ENCODE assay signal across 11 cellular contexts in the genomic region with DNA sequence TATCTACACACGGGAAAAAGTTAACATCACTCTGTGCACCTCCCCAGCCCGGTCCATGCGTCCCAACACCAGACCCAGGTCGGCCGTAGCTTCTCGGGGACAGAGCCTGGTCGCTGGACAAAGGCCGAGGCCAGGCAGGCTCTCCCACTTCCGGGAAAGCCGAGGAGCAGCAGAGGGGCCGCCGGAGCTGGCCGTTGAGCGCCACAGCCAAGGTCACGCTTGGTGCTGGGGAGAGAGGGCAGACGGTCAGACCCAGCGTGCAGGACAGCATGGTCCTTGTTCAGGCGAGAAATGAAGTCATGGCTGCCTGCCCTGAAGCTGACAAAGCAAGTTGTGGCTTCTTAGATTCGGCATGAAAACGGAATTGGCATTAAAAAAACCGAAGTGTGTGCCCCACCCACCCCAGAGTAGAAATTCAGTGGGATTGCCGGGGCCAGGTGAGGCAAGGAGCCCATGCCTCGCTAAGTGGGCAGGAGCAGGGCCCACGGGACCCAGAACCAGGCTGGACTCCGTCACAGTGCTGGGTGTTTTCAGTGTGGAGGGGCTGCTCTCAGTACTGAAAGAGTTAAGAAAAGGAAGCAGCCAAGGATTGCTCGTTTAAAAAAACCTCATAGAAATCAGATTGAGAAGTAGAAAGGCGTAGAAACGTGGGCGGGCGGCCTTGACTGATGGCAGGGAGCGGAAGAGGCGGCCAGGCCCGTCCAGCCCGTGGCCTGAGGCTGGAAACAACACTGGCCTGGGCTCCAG. TPM values are rescaled to one million over a fixed set of nuclear protein-coding genes. Genes with fewer than 3 reads are reported as not detected.
A peak's percentile ranks its signal among the peaks of the same experiment; 100 is the strongest.
DNase-seq lines count a peak whose midpoint lies in the region; ATAC-seq and TF ChIP-seq lines count a peak whose summit lies in the region.
"Had no signal": no experiment of that assay in that cellular context is flagged by ENCODE, and none has a peak within 500 bp of the region (broad histone marks: within the 10 kb centered on the region; RNA-seq: fewer than 3 reads in every experiment).

No MANE protein-coding gene starts in this region.

- peak; percentile 38 for DNase-seq in GM10266 (ENCODE audit: extremely low spot score)
- DNase-seq in activated CD8-positive, alpha-beta T cell treated with anti-CD3 and anti-CD28 coated beads, Interleukin-2, amount 10 ng/mL, durations not matched to agents 7 days and 5 days: no peak
- peak; percentile 59 for DNase-seq in left cardiac atrium
- no peak for DNase-seq in NCI-H1105 treated with DMSO at 0.1 percent for 48 hours (lab: John Stamatoyannopoulos, UW)
- DNase-seq in MV-4-11 (lab: John Stamatoyannopoulos, UW): no peak
- DNase-seq in NCI-H526 (lab: John Stamatoyannopoulos, UW): no peak
- no peak for DNase-seq in activated CD4-positive, alpha-beta T cell treated with anti-CD3 and anti-CD28 coated beads for 4 hours
- DNase-seq: activated CD8-positive, alpha-beta memory T cell treated with anti-CD3 and anti-CD28 coated beads for 24 hours; NCI-H2081 treated with DMSO at 0.1 percent for 48 hours; stimulated activated CD4-positive, alpha-beta T cell treated with anti-CD3 and anti-CD28 coated beads, Interleukin-4, amount 100 ng/mL, for 1 hour had no signal

- H3K36me3 ChIP-seq in rectal smooth muscle tissue (ENCODE audit: control insufficient read depth, insufficient read depth, low read length): peaks cover 8% of the 10 kb centered on the region

- CTCF ChIA-PET in activated CD8-positive, alpha-beta T cell treated with anti-CD3 and anti-CD28 coated beads, Interleukin-2, amount 10 ng/mL, durations not matched to agents 7 days and 5 days (lab: Charles Lee): no interaction called here

- no peak for TF ChIP-seq CTCF in GM10266 (IDR thresholded peaks at IDR 0.05; ENCODE audit: control insufficient read depth, insufficient read depth, low read depth, missing control alignments)

- POLR2A ChIA-PET in activated CD8-positive, alpha-beta T cell treated with anti-CD3 and anti-CD28 coated beads, Interleukin-2, amount 10 ng/mL, durations not matched to agents 7 days and 5 days (lab: Charles Lee): no interaction called here

- no peak for ATAC-seq in activated CD8-positive, alpha-beta T cell treated with anti-CD3 and anti-CD28 coated beads, Interleukin-2, amount 10 ng/mL, durations not matched to agents 7 days and 5 days
- peak; percentile 13 to 18 for ATAC-seq in left cardiac atrium

- H3K27me3 ChIP-seq in rectal smooth muscle tissue (ENCODE audit: control insufficient read depth, insufficient read depth, low read length): no peaks in the 10 kb centered on the region

- intact Hi-C loops in left cardiac atrium (cut with DNase I): loop anchor here in 1 of 2 donors (5.0 kb wide), 1 partner anchor 163 kb away; no protein-coding TSS in a partner anchor

- H3K36me3 Mint-ChIP-seq in activated CD8-positive, alpha-beta T cell treated with anti-CD3 and anti-CD28 coated beads, Interleukin-2, amount 10 ng/mL, durations not matched to agents 7 days and 5 days (ENCODE audit: low read depth): peaks cover 37% of the 10 kb centered on the region

- peaks cover 41% of the 10 kb centered on the region for H3K4me1 Mint-ChIP-seq in activated CD8-positive, alpha-beta T cell treated with anti-CD3 and anti-CD28 coated beads, Interleukin-2, amount 10 ng/mL, durations not matched to agents 7 days and 5 days (ENCODE audit: low read depth)

- peaks cover 12% of the 10 kb centered on the region for H3K4me1 ChIP-seq in rectal smooth muscle tissue (ENCODE audit: control insufficient read depth, insufficient read depth, low read length)

- H3K27ac Mint-ChIP-seq in activated CD8-positive, alpha-beta T cell treated with anti-CD3 and anti-CD28 coated beads, Interleukin-2, amount 10 ng/mL, durations not matched to agents 7 days and 5 days: peak overlapping the region; percentile 72

- no peak overlapping the region for H3K9ac ChIP-seq in rectal smooth muscle tissue (ENCODE audit: low read length)

- H3K4me3 ChIP-seq in rectal smooth muscle tissue (ENCODE audit: low read length): no peak overlapping the region

- no peak overlapping the region for H3K4me3 Mint-ChIP-seq in activated CD8-positive, alpha-beta T cell treated with anti-CD3 and anti-CD28 coated beads, Interleukin-2, amount 10 ng/mL, durations not matched to agents 7 days and 5 days

- no peaks in the 10 kb centered on the region for H3K9me3 Mint-ChIP-seq in activated CD8-positive, alpha-beta T cell treated with anti-CD3 and anti-CD28 coated beads, Interleukin-2, amount 10 ng/mL, durations not matched to agents 7 days and 5 days (ENCODE audit: insufficient read depth)

- H3K27me3 Mint-ChIP-seq in activated CD8-positive, alpha-beta T cell treated with anti-CD3 and anti-CD28 coated beads, Interleukin-2, amount 10 ng/mL, durations not matched to agents 7 days and 5 days (ENCODE audit: low read depth): no peaks in the 10 kb centered on the region

- peak overlapping the region; percentile 12 for H3K27ac ChIP-seq in rectal smooth muscle tissue (ENCODE audit: low read depth, low read length)

RNA-seq across cellular contexts. Expression of a gene that starts 4.3 kb away (rescaled TPM):
- total RNA-seq in activated CD8-positive, alpha-beta T cell treated with anti-CD3 and anti-CD28 coated beads, Interleukin-2, amount 10 ng/mL, durations not matched to agents 7 days and 5 days: 100 to 1,000 TPM; 204 to 213 TPM
- 100 to 1,000 TPM; 159 to 176 TPM for total RNA-seq in left cardiac atrium

RNA-seq across cellular contexts. Expression of a gene that starts 9.7 kb away (rescaled TPM):
- total RNA-seq in activated CD8-positive, alpha-beta T cell treated with anti-CD3 and anti-CD28 coated beads, Interleukin-2, amount 10 ng/mL, durations not matched to agents 7 days and 5 days: 10 to 100 TPM; 24.1 to 27.0 TPM
- total RNA-seq in left cardiac atrium: 10 to 100 TPM; 10.5 to 14.1 TPM

RNA-seq across cellular contexts. Expression of a gene that starts 18.5 kb away (rescaled TPM):
- total RNA-seq in activated CD8-positive, alpha-beta T cell treated with anti-CD3 and anti-CD28 coated beads, Interleukin-2, amount 10 ng/mL, durations not matched to agents 7 days and 5 days: 1 to 10 TPM; 5.9 to 6.0 TPM
- total RNA-seq in left cardiac atrium: 1 to 10 TPM; 5.7 to 5.8 TPM

Comparison
In these comparisons a context has a peak if more than half of its experiments do, and no peak if none do; other contexts are left out.
1. DNase-seq: peak in GM10266 (single experiment) and left cardiac atrium (single experiment); none in activated CD8-positive, alpha-beta T cell treated with anti-CD3 and anti-CD28 coated beads, Interleukin-2, amount 10 ng/mL, durations not matched to agents 7 days and 5 days (single experiment), NCI-H1105 treated with DMSO at 0.1 percent for 48 hours (single experiment), MV-4-11 (single experiment), NCI-H526 (0 of 2) and activated CD4-positive, alpha-beta T cell treated with anti-CD3 and anti-CD28 coated beads for 4 hours (0 of 2).